1 cellular context compared by ENCODE assay signal in the genomic region with DNA sequence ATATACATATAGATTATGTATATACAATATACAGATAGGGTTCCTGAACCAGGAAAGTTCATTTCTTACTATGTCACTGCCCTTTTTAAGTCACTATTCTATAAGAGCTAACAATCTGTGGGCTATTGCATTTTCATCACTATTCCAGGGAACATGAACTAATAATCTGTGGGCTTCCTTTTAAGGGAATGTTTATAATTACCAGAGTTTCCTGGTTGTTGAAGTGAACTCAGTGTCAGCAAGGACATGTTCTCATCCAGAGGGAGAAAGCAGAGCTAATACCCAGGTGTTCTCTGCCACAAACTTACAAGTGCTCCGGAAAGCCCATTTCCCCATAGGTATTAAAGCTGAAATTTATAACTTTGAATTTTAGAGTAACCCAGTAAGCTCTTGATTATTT.
TF ChIP-seq lines count a peak whose summit lies in the region.

No MANE protein-coding gene starts in this region.

TF ChIP-seq in IMR-90, 13 proteins besides CTCF, POLR2A, EP300 and RAD21 (continued from another document):
- TF ChIP-seq MAZ (IDR thresholded peaks at IDR 0.05; ENCODE audit: borderline replicate concordance, low read depth, low read length) (no peak), CEBPB (IDR thresholded peaks at IDR 0.05; ENCODE audit: low read depth, low read length) (no peak)
- TF ChIP-seq, protein P1, sequence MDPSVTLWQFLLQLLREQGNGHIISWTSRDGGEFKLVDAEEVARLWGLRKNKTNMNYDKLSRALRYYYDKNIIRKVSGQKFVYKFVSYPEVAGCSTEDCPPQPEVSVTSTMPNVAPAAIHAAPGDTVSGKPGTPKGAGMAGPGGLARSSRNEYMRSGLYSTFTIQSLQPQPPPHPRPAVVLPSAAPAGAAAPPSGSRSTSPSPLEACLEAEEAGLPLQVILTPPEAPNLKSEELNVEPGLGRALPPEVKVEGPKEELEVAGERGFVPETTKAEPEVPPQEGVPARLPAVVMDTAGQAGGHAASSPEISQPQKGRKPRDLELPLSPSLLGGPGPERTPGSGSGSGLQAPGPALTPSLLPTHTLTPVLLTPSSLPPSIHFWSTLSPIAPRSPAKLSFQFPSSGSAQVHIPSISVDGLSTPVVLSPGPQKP (IDR thresholded peaks at IDR 0.05; ENCODE audit: borderline replicate concordance, low read depth, low read length), result no peak
TF ChIP-seq in IMR-90: peak in this region for 0.
